1 cellular context compared by ENCODE assay signal in the genomic region with DNA sequence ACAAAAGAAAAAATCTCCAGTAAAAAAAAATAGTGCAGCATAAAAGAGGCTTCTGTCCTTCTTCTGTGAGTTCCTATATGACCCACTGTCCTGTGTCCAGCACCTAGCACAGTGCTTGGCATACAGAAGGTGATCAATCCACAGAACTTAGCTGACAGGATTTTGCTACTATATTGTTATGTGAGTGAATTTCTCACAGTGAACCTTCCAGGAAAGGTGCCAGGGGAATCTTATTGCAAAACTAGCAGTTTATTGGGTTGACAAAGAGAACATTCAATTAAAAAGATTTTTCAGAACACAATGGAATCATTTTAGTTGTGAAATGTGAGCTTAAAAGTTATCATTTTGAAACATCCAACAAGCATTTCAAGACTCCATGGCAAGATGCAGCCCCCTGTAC.
TF ChIP-seq lines count a peak whose summit lies in the region.

No MANE protein-coding gene starts in this region.

TF ChIP-seq in IMR-90, 13 proteins besides CTCF, POLR2A, EP300 and RAD21:
- no peak for TF ChIP-seq CEBPB (IDR thresholded peaks at IDR 0.05; ENCODE audit: low read depth, low read length)
- TF ChIP-seq FOS (IDR thresholded peaks at IDR 0.05; ENCODE audit: low read depth, low read length), result no peak
- no peak for TF ChIP-seq MAZ (IDR thresholded peaks at IDR 0.05; ENCODE audit: borderline replicate concordance, low read depth, low read length)
- TF ChIP-seq BHLHE40 (IDR thresholded peaks at IDR 0.05; ENCODE audit: low read depth, low read length), result no peak
- TF ChIP-seq MAFK (IDR thresholded peaks at IDR 0.05; ENCODE audit: low read depth, low read length), result no peak
- TF ChIP-seq RFX5 (IDR thresholded peaks at IDR 0.05; ENCODE audit: low read depth, low read length), result no peak
